In genomic region chr16:89361756-89362155, GRCh38 we compare ENCODE assay signal across 12 cellular contexts.
DNase-seq lines count a peak whose midpoint lies in the region; ATAC-seq and TF ChIP-seq lines count a peak whose summit lies in the region.
"Had no signal": no experiment of that assay in that cellular context is flagged by ENCODE, and none has a peak within 500 bp of the region (broad histone marks: within the 10 kb centered on the region; RNA-seq: fewer than 3 reads in every experiment).

No MANE protein-coding gene starts in this region.

- H3K27me3 ChIP-seq in CD4-positive, alpha-beta T cell (ENCODE audit: control insufficient read depth, insufficient read depth, low read length) = no peaks in the 10 kb centered on the region
- H3K27me3 ChIP-seq in HUES6 (ENCODE audit: control insufficient read depth, insufficient read depth, low read length) = no peaks in the 10 kb centered on the region
- no peaks in the 10 kb centered on the region for H3K27me3 ChIP-seq in breast epithelium
- H3K27me3 ChIP-seq: testis had no signal

- TF ChIP-seq POLR2A in breast epithelium (IDR thresholded peaks at IDR 0.05) = no peak

- H3K36me3 ChIP-seq in HUES6 (ENCODE audit: control insufficient read depth, insufficient read depth, low read length) = no peaks in the 10 kb centered on the region
- H3K36me3 ChIP-seq in breast epithelium = no peaks in the 10 kb centered on the region

- intact Hi-C loops in CD4-positive, alpha-beta T cell (cut with DNase I, micrococcal nuclease) = loop anchor here in 1 of 2 experiments (2.0 to 5.0 kb wide), 3 partner anchors 15 to 46 kb away; no protein-coding TSS in a partner anchor
- intact Hi-C loops in breast epithelium (cut with DNase I; ENCODE audit: low total_unique reads) = no loop called here

- H3K4me1 ChIP-seq in HUES6 (ENCODE audit: control insufficient read depth, insufficient read depth, low read length) = peaks cover 65% of the 10 kb centered on the region
- peaks cover 4 to 40% of the 10 kb centered on the region in 2 donors for H3K4me1 ChIP-seq in breast epithelium

- H3K27ac ChIP-seq in CD4-positive, alpha-beta T cell (ENCODE audit: low read depth, low read length) = peak overlapping the region; percentile 36
- H3K27ac ChIP-seq in HUES6 (ENCODE audit: low read depth, low read length) (peak overlapping the region; percentile 22; the same call in 1 of the 2 replicates), breast epithelium (peak overlapping the region; percentile 40 to 59)
- H3K27ac ChIP-seq: testis had no signal

- CTCF ChIA-PET in CD4-positive, alpha-beta T cell (lab: Charles Lee) = interaction anchor here (1.3 to 1.8 kb wide), 2 partner anchors 67 to 147 kb away, joined by 5 read pairs; partner anchors contain the start of gene SPG7

- H3K27ac Mint-ChIP-seq in CD4-positive, alpha-beta T cell = peak overlapping the region; percentile 87
- H3K27ac Mint-ChIP-seq in neural crest cell (ENCODE audit: unreplicated experiment) = peak overlapping the region; percentile 76

- H3K4me1 Mint-ChIP-seq in CD4-positive, alpha-beta T cell (ENCODE audit: low read depth) = peaks cover 99% of the 10 kb centered on the region
- peaks cover 51% of the 10 kb centered on the region for H3K4me1 Mint-ChIP-seq in neural crest cell

- no peak for ATAC-seq in CD4-positive, alpha-beta T cell (ENCODE audit: poor library complexity)
- no peak for ATAC-seq in HG03460 (IDR thresholded peaks at IDR 0.05; ENCODE audit: unreplicated experiment)
- ATAC-seq in HG02623 (IDR thresholded peaks at IDR 0.05; ENCODE audit: unreplicated experiment) = no peak
- no peak for ATAC-seq in GM21423 (IDR thresholded peaks at IDR 0.05; ENCODE audit: unreplicated experiment)

- peak overlapping the region; percentile 55 for H3K9ac ChIP-seq in HUES6 (ENCODE audit: low read length)

- no peak for DNase-seq in CD4-positive, alpha-beta T cell
- DNase-seq in breast epithelium (ENCODE audit: low spot score in 2 of 2) (no peak), neural crest cell (ENCODE audit: low read depth, low spot score) (no peak), GM19238 (ENCODE audit: insufficient read length, low spot score) (no peak)
- DNase-seq: H7, NCI-H2107, SHP77 treated with DMSO at 0.1 percent for 48 hours had no signal

- no peaks in the 10 kb centered on the region for H3K9me3 ChIP-seq in CD4-positive, alpha-beta T cell (ENCODE audit: control insufficient read depth, low read length)
- no peaks in the 10 kb centered on the region for H3K9me3 ChIP-seq in HUES6 (ENCODE audit: control insufficient read depth, insufficient read depth, low read depth, low read length)
- H3K9me3 ChIP-seq in breast epithelium = no peaks in the 10 kb centered on the region
- H3K9me3 ChIP-seq: testis had no signal

- TF ChIP-seq CTCF in CD4-positive, alpha-beta T cell (IDR thresholded peaks at IDR 0.05) = no peak
- TF ChIP-seq CTCF in breast epithelium (IDR thresholded peaks at IDR 0.05) = no peak
- TF ChIP-seq CTCF in neural crest cell (conservative IDR thresholded peaks at IDR 0.05) = no peak

- H3K4me3 ChIP-seq in HUES6 (ENCODE audit: low read depth, low read length) (no peak overlapping the region), breast epithelium (peak overlapping the region in 1 of 3 donors; percentile 0)
- H3K4me3 ChIP-seq: testis had no signal

- H3K4me3 Mint-ChIP-seq in CD4-positive, alpha-beta T cell = peak overlapping the region; percentile 70
- no peak overlapping the region for H3K4me3 Mint-ChIP-seq in neural crest cell

- no peaks in the 10 kb centered on the region for H3K9me3 Mint-ChIP-seq in CD4-positive, alpha-beta T cell
- H3K9me3 Mint-ChIP-seq in neural crest cell = no peaks in the 10 kb centered on the region

- H3K36me3 Mint-ChIP-seq in CD4-positive, alpha-beta T cell (ENCODE audit: low read depth) = peaks cover 32% of the 10 kb centered on the region
- no peaks in the 10 kb centered on the region for H3K36me3 Mint-ChIP-seq in neural crest cell (ENCODE audit: low read depth)

- POLR2A ChIA-PET in CD4-positive, alpha-beta T cell (lab: Charles Lee) = interaction anchor here (0.7 to 1.7 kb wide), 6 partner anchors 15 to 128 kb away, joined by 3 to 11 read pairs (median 6); no protein-coding TSS in a partner anchor

- H3K27me3 Mint-ChIP-seq in CD4-positive, alpha-beta T cell = no peaks in the 10 kb centered on the region
- no peaks in the 10 kb centered on the region for H3K27me3 Mint-ChIP-seq in neural crest cell (ENCODE audit: low read depth)
